ENCODE assay signal across 12 cellular contexts in the genomic region with DNA sequence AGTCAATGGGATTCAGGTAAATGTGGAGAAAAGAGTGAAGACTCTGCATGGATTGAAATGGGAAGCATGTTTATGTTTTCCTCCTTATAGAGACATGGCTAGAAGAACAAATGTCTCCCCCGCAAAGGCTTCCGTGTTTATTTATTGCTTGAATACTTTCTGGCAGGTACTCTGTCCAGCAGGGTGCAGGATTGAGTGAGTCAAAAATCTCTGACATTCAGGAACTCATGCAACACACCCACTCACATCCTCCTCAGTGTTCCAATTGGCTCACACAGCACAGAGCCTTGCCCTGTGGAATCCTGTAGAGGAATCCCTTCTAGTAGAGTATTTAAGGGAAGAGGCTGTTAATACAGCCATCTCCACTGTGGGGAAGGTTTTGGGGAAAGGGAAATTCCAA.
DNase-seq lines count a peak whose midpoint lies in the region; ATAC-seq and TF ChIP-seq lines count a peak whose summit lies in the region.
"Had no signal": no experiment of that assay in that cellular context is flagged by ENCODE, and none has a peak within 500 bp of the region (broad histone marks: within the 10 kb centered on the region; RNA-seq: fewer than 3 reads in every experiment).

No MANE protein-coding gene starts in this region.

- no peak overlapping the region for H3K27ac Mint-ChIP-seq in T-cell
- H3K27ac Mint-ChIP-seq: activated CD4-positive, alpha-beta T cell treated with anti-CD3 and anti-CD28 coated beads, Interleukin-2, amount 10 ng/mL, durations not matched to agents 24 days and 14 days had no signal

- ATAC-seq in GM18909 (IDR thresholded peaks at IDR 0.05; ENCODE audit: poor library complexity, unreplicated experiment): peak; percentile 59
- peak in 5 of 8 donors; percentile 67 to 87 (median 76) for ATAC-seq in heart right ventricle
- ATAC-seq in GM18520 (IDR thresholded peaks at IDR 0.05; ENCODE audit: unreplicated experiment): no peak
- ATAC-seq in T-cell (replicated peaks in 1 of 4): no peak

- H3K36me3 ChIP-seq in DOHH2 (ENCODE audit: control insufficient read depth, low read length) (no peaks in the 10 kb centered on the region), heart right ventricle (no peaks in the 10 kb centered on the region)

- DNase-seq in HT1080 (ENCODE audit: low read depth) (peak; percentile 9), heart right ventricle (peak in 1 of 2 donors; percentile 6), NCI-H2107 (lab: John Stamatoyannopoulos, UW) (no peak), T-cell (no peak)
- no peak for DNase-seq in activated T-cell treated with anti-CD3 and anti-CD28 coated beads, Interleukin-2, amount 50 U/mL, for 1 hour
- DNase-seq: activated CD4-positive, alpha-beta T cell treated with anti-CD3 and anti-CD28 coated beads, Interleukin-2, amount 10 ng/mL, durations not matched to agents 24 days and 14 days; amniotic stem cell; NK-92 treated with Interleukin-12 subunit alpha and Interleukin-12 subunit beta, amount 100 ng/mL, for 24 hours; substantia nigra had no signal

- H3K27ac ChIP-seq in DOHH2 (ENCODE audit: low read depth, low read length): no peak overlapping the region
- H3K27ac ChIP-seq in heart right ventricle: no peak overlapping the region

- POLR2A ChIA-PET in T-cell (lab: Charles Lee): no interaction called here

- H3K36me3 Mint-ChIP-seq in T-cell: no peaks in the 10 kb centered on the region

- no peaks in the 10 kb centered on the region for H3F3A ChIP-seq in DOHH2 (ENCODE audit: control insufficient read depth, insufficient read depth)

- H4K20me1 ChIP-seq in DOHH2 (ENCODE audit: control insufficient read depth, insufficient read depth, low read depth, low read length): no peaks in the 10 kb centered on the region

- H3K4me3 ChIP-seq in DOHH2 (ENCODE audit: low read length) (no peak overlapping the region), heart right ventricle (no peak overlapping the region)

- H3K27me3 Mint-ChIP-seq in T-cell: peaks cover 0 to 4% of the 10 kb centered on the region in 2 donors
- H3K27me3 Mint-ChIP-seq: activated CD4-positive, alpha-beta T cell treated with anti-CD3 and anti-CD28 coated beads, Interleukin-2, amount 10 ng/mL, durations not matched to agents 24 days and 14 days had no signal

- H3K79me2 ChIP-seq in DOHH2 (ENCODE audit: control insufficient read depth, low read length): no peaks in the 10 kb centered on the region

- H3K9me3 ChIP-seq in DOHH2 (ENCODE audit: control insufficient read depth, insufficient read depth, low read length) (no peaks in the 10 kb centered on the region), heart right ventricle (peaks cover 0 to 2% (median 0%) of the 10 kb centered on the region in 11 donors)

- CTCF ChIA-PET in T-cell (lab: Charles Lee): no interaction called here

- H3K27me3 ChIP-seq in DOHH2 (ENCODE audit: control insufficient read depth, low read length) (no peaks in the 10 kb centered on the region), heart right ventricle (no peaks in the 10 kb centered on the region)

- 36 to 42% methylated on average over 2 of the region's 2 CpGs for WGBS in heart right ventricle, 2 donors

- peaks cover 2 to 14% (median 11%) of the 10 kb centered on the region in 3 donors for H3K9me3 Mint-ChIP-seq in T-cell
- H3K9me3 Mint-ChIP-seq: activated CD4-positive, alpha-beta T cell treated with anti-CD3 and anti-CD28 coated beads, Interleukin-2, amount 10 ng/mL, durations not matched to agents 24 days and 14 days had no signal

- H3K4me2 ChIP-seq in DOHH2 (ENCODE audit: low read length): no peak overlapping the region

- H3K4me1 ChIP-seq in DOHH2 (ENCODE audit: control insufficient read depth, low read length) (no peaks in the 10 kb centered on the region), heart right ventricle (peaks cover 0 to 8% (median 0%) of the 10 kb centered on the region in 9 donors)

- H3K9me2 ChIP-seq in DOHH2 (replicated peaks; ENCODE audit: control insufficient read depth, low read length): no peaks in the 10 kb centered on the region

- intact Hi-C loops in heart right ventricle (cut with DNase I): loop anchor here (2.0 to 10.0 kb wide), 12 partner anchors 142 to 382 kb away; no protein-coding TSS in a partner anchor

- H3K4me3 Mint-ChIP-seq in T-cell: no peak overlapping the region
- H3K4me3 Mint-ChIP-seq: activated CD4-positive, alpha-beta T cell treated with anti-CD3 and anti-CD28 coated beads, Interleukin-2, amount 10 ng/mL, durations not matched to agents 24 days and 14 days had no signal

- peak; percentile 42 for TF ChIP-seq CTCF in DOHH2 (IDR thresholded peaks at IDR 0.05; ENCODE audit: low read depth, low read length, poor library complexity, severe bottlenecking)
- TF ChIP-seq CTCF in heart right ventricle (IDR thresholded peaks at IDR 0.05): peak in 7 of 9 donors; percentile 11 to 60 (median 43)

- H3K4me1 Mint-ChIP-seq in T-cell: no peaks in the 10 kb centered on the region
- H3K4me1 Mint-ChIP-seq: activated CD4-positive, alpha-beta T cell treated with anti-CD3 and anti-CD28 coated beads, Interleukin-2, amount 10 ng/mL, durations not matched to agents 24 days and 14 days had no signal

Comparison
In these comparisons a context has a peak if more than half of its experiments do, and no peak if none do; other contexts are left out.
1. ATAC-seq: peak in GM18909 (single experiment) and heart right ventricle (5 of 8); none in GM18520 (single experiment) and T-cell (0 of 4).